Comparison of ENCODE assay signal across 35 cellular contexts in the genomic region with DNA sequence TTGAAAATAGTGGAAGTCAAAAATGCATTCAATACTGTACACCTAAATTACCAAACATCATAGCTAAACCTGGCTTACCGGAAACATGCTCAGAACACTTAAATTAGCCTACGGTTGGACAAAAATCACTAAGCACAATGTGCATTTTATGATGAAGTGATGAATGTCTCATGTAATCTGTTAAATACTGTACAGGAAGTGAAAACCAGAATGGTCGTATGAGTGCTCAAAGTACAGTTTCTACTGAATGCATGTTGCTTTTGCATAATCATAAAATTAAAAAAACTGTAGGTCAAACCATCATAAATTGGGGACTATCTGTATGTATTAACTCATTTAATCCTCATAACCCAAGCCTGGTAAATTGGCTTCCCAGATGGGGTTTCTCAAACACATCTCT.
"Had no signal": no experiment of that assay in that cellular context is flagged by ENCODE, and none has a peak within 500 bp of the region (broad histone marks: within the 10 kb centered on the region; RNA-seq: fewer than 3 reads in every experiment).

No MANE protein-coding gene starts in this region.

- DNase-seq: activated B cell treated with CpG ODN at 0.5 μM for 24 hours; activated CD4-positive, alpha-beta memory T cell treated with anti-CD3 and anti-CD28 coated beads for 36 hours; activated CD4-positive, alpha-beta T cell treated with anti-CD3 and anti-CD28 coated beads for 4 hours; activated CD4-positive, alpha-beta T cell treated with anti-CD3 and anti-CD28 coated beads, Interleukin-2, amount 10 ng/mL, durations not matched to agents 24 days and 14 days; activated CD4-positive, alpha-beta T cell treated with anti-CD3 and anti-CD28 coated beads, Interleukin-2, amount 50 U/mL, for 1 hour; activated CD4-positive, alpha-beta T cell treated with anti-CD3 and anti-CD28 coated beads, Interleukin-2, amount 50 U/mL, for 4 hours; activated CD4-positive, CD25-positive, alpha-beta regulatory T cell treated with anti-CD3 and anti-CD28 coated beads, Interleukin-2, amount 50 U/mL, for 72 hours; activated CD8-positive, alpha-beta memory T cell treated with anti-CD3 and anti-CD28 coated beads, Interleukin-2, amount 50 U/mL, for 4 hours; activated CD8-positive, alpha-beta T cell treated with anti-CD3 and anti-CD28 coated beads for 36 hours; activated effector memory CD4-positive, alpha-beta T cell treated with anti-CD3 and anti-CD28 coated beads, Interleukin-2, amount 50 U/mL, for 16 hours; activated gamma-delta T cell treated with Interleukin-2 at 50 U/mL for 16 hours; activated naive CD4-positive, alpha-beta T cell; activated naive CD4-positive, alpha-beta T cell treated with anti-CD3 and anti-CD28 coated beads, Interleukin-2, amount 50 U/mL, for 16 hours; activated naive CD8-positive, alpha-beta T cell treated with anti-CD3 and anti-CD28 coated beads for 36 hours; activated T-cell treated with anti-CD3 and anti-CD28 coated beads for 4 hours; activated T-cell treated with anti-CD3 and anti-CD28 coated beads, Interleukin-2, amount 50 U/mL, for 1 hour; activated T-cell treated with anti-CD3 and anti-CD28 coated beads, Interleukin-2, amount 50 U/mL, for 4 hours; adrenal gland; amniotic stem cell; aorta; body of pancreas; brain microvascular endothelial cell; central memory CD4-positive, alpha-beta T cell; T-helper 1 cell; T-helper 2 cell; T-helper 9 cell had no signal

- H3K9me3 Mint-ChIP-seq: activated B cell treated with CpG ODN at 0.5 μM for 24 hours; activated CD4-positive, alpha-beta memory T cell treated with anti-CD3 and anti-CD28 coated beads for 36 hours; activated CD4-positive, alpha-beta T cell treated with anti-CD3 and anti-CD28 coated beads, Interleukin-2, amount 10 ng/mL, durations not matched to agents 24 days and 14 days; activated CD8-positive, alpha-beta T cell treated with anti-CD3 and anti-CD28 coated beads for 36 hours; activated naive CD4-positive, alpha-beta T cell treated with anti-CD3 and anti-CD28 coated beads for 36 hours; activated naive CD4-positive, alpha-beta T cell treated with anti-CD3 and anti-CD28 coated beads, Interleukin-2, amount 50 U/mL, for 72 hours; activated naive CD8-positive, alpha-beta T cell treated with anti-CD3 and anti-CD28 coated beads for 36 hours; activated T-cell treated with anti-CD3 and anti-CD28 coated beads, Interleukin-2, amount 50 U/mL, for 4 hours; activated T-cell treated with anti-CD3 and anti-CD28 coated beads, Interleukin-2, amount 50 U/mL, for 72 hours; activated T-helper 1 cell treated with anti-CD3 and anti-CD28 coated beads, Interleukin-12 subunit alpha, Interleukin-12 subunit beta, Interleukin-2, Interleukin-4 antibody, amounts not matched to agents 30 ng/mL and 10 ng/mL and 1 ng/mL, durations not matched to agents 14 hours and 24 hours and 36 hours; activated T-helper 17 cell treated with anti-CD3 and anti-CD28 coated beads, Interleukin-2, amount 50 U/mL, for 72 hours; T-helper 1 cell treated with Interleukin-12 subunit alpha and Interleukin-12 subunit beta and Interleukin-4 antibody, amounts not matched to agents 30 μg/mL and 1 μg/mL, for 36 hours; T-helper 2 cell treated with Interferon-gamma antibody and Interleukin-4, amounts not matched to agents 5 μg/mL and 100 μg/mL, for 36 hours had no signal

- H3K4me1 Mint-ChIP-seq: activated B cell treated with CpG ODN at 0.5 μM for 24 hours; activated T-helper 17 cell treated with anti-CD3 and anti-CD28 coated beads, Interleukin-2, amount 50 U/mL, for 72 hours had no signal

- H3K4me1 ChIP-seq: adrenal gland, body of pancreas, breast epithelium had no signal

- H3K9me3 ChIP-seq: adrenal gland, body of pancreas, breast epithelium had no signal

- H3K36me3 ChIP-seq: adrenal gland, brain microvascular endothelial cell, breast epithelium had no signal

- H3K36me3 Mint-ChIP-seq: activated CD4-positive, alpha-beta memory T cell treated with anti-CD3 and anti-CD28 coated beads for 36 hours; activated naive CD4-positive, alpha-beta T cell treated with anti-CD3 and anti-CD28 coated beads, Interleukin-2, amount 50 U/mL, for 72 hours; activated naive CD8-positive, alpha-beta T cell treated with anti-CD3 and anti-CD28 coated beads for 36 hours had no signal

- H3K27me3 ChIP-seq: adrenal gland, body of pancreas, brain microvascular endothelial cell, breast epithelium had no signal

- H3K27ac Mint-ChIP-seq: activated B cell treated with CpG ODN at 0.5 μM for 24 hours; activated CD4-positive, alpha-beta memory T cell treated with anti-CD3 and anti-CD28 coated beads for 36 hours; activated CD4-positive, alpha-beta T cell treated with anti-CD3 and anti-CD28 coated beads, Interleukin-2, amount 10 ng/mL, durations not matched to agents 24 days and 14 days; activated CD8-positive, alpha-beta T cell treated with anti-CD3 and anti-CD28 coated beads for 36 hours; activated naive CD4-positive, alpha-beta T cell treated with anti-CD3 and anti-CD28 coated beads for 36 hours; activated naive CD8-positive, alpha-beta T cell treated with anti-CD3 and anti-CD28 coated beads for 36 hours; activated T-cell treated with anti-CD3 and anti-CD28 coated beads, Interleukin-2, amount 50 U/mL, for 72 hours; activated T-helper 1 cell treated with anti-CD3 and anti-CD28 coated beads, Interleukin-12 subunit alpha, Interleukin-12 subunit beta, Interleukin-2, Interleukin-4 antibody, amounts not matched to agents 30 ng/mL and 10 ng/mL and 1 ng/mL, durations not matched to agents 14 hours and 24 hours and 36 hours; activated T-helper 17 cell treated with anti-CD3 and anti-CD28 coated beads, Interleukin-2, amount 50 U/mL, for 72 hours; T-helper 1 cell treated with Interleukin-12 subunit alpha and Interleukin-12 subunit beta and Interleukin-4 antibody, amounts not matched to agents 30 μg/mL and 1 μg/mL, for 36 hours; T-helper 2 cell treated with Interferon-gamma antibody and Interleukin-4, amounts not matched to agents 5 μg/mL and 100 μg/mL, for 36 hours had no signal

- H3K4me3 ChIP-seq: adrenal gland, body of pancreas, breast epithelium had no signal

- ATAC-seq: activated CD8-positive, alpha-beta T cell treated with anti-CD3 and anti-CD28 coated beads for 36 hours; activated T-cell treated with anti-CD3 and anti-CD28 coated beads, Interleukin-2, amount 50 U/mL, for 4 hours; activated T-helper 17 cell treated with anti-CD3 and anti-CD28 coated beads, Interleukin-2, amount 50 U/mL, for 72 hours; body of pancreas had no signal

- H3K27ac ChIP-seq: adrenal gland, body of pancreas, brain microvascular endothelial cell, breast epithelium, VCaP had no signal

- H3K27me3 Mint-ChIP-seq: activated B cell treated with CpG ODN at 0.5 μM for 24 hours; activated CD4-positive, alpha-beta memory T cell treated with anti-CD3 and anti-CD28 coated beads for 36 hours; activated CD8-positive, alpha-beta T cell treated with anti-CD3 and anti-CD28 coated beads for 36 hours; activated naive CD8-positive, alpha-beta T cell treated with anti-CD3 and anti-CD28 coated beads for 36 hours; activated T-helper 17 cell treated with anti-CD3 and anti-CD28 coated beads, Interleukin-2, amount 50 U/mL, for 72 hours had no signal

- H3K4me3 Mint-ChIP-seq: activated B cell treated with CpG ODN at 0.5 μM for 24 hours; activated CD4-positive, alpha-beta memory T cell treated with anti-CD3 and anti-CD28 coated beads for 36 hours; activated CD8-positive, alpha-beta T cell treated with anti-CD3 and anti-CD28 coated beads for 36 hours; activated naive CD4-positive, alpha-beta T cell treated with anti-CD3 and anti-CD28 coated beads for 36 hours; activated naive CD8-positive, alpha-beta T cell treated with anti-CD3 and anti-CD28 coated beads for 36 hours; activated T-cell treated with anti-CD3 and anti-CD28 coated beads, Interleukin-2, amount 50 U/mL, for 4 hours; activated T-helper 1 cell treated with anti-CD3 and anti-CD28 coated beads, Interleukin-12 subunit alpha, Interleukin-12 subunit beta, Interleukin-2, Interleukin-4 antibody, amounts not matched to agents 30 ng/mL and 10 ng/mL and 1 ng/mL, durations not matched to agents 14 hours and 24 hours and 36 hours; activated T-helper 17 cell treated with anti-CD3 and anti-CD28 coated beads, Interleukin-2, amount 50 U/mL, for 72 hours; T-helper 1 cell treated with Interleukin-12 subunit alpha and Interleukin-12 subunit beta and Interleukin-4 antibody, amounts not matched to agents 30 μg/mL and 1 μg/mL, for 36 hours; T-helper 2 cell treated with Interferon-gamma antibody and Interleukin-4, amounts not matched to agents 5 μg/mL and 100 μg/mL, for 36 hours had no signal
